In the genomic region with DNA sequence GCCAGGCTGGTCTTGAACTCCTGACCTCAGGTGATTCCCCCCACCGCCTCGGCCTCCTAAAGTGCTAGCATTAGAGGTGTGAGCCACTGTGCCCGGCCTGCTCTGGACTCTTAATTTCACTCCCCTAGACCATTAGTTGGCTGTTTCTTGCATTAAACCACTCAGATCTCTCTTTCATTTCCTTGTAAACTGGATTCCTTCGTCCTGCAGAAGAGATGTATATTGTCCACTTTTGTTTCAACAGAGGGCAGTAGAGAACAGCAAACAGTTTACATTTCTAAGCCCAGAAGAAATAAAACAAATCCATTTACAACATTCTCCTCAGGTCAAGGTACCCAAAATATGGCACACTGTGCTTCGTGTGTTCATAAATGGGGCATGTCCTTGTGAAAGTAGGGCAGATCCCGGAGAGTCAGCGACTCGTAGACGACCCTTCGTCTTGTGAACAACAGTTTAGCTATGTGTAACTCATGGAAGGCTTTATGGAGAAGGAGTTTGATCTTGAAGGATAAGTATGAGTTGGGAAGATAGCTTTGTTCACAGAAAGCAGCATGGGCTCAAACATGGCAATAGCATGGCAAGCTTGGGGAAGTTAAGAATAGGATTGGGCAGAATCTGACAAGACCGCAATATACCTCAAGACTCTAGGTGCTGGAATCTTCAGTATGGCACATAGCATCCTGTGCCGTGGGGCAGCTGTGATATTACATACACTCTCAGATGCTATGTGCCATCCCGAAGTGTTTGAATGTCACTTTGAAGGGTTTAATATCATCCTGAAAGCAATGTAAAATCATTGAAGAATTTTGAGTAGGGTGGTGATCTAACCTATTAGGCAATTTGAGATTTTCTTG, we compare ENCODE assay signal across 7 cellular contexts. TPM values are rescaled to one million over a fixed set of nuclear protein-coding genes. Genes with fewer than 3 reads are reported as not detected.
DNase-seq lines count a peak whose midpoint lies in the region; ATAC-seq and TF ChIP-seq lines count a peak whose summit lies in the region.
"Not testable (repeated sequence)": the region's sequence is repeated elsewhere in the genome, so short reads cannot be mapped to it uniquely, and the experiment has no call there.

No MANE protein-coding gene starts in this region.

- not testable (repeated sequence) for TF ChIP-seq POLR2A in heart left ventricle (IDR thresholded peaks at IDR 0.05)

- POLR2A ChIA-PET in SK-N-SH (lab: Yijun Ruan, JAX), result not testable (repeated sequence)
- POLR2A ChIA-PET in MCF 10A (lab: Yijun Ruan, JAX), result interaction anchor here (0.8 kb wide), 2 partner anchors 79 to 86 kb away, joined by 3 read pairs; no protein-coding TSS in a partner anchor
- POLR2A ChIA-PET in naive thymus-derived CD4-positive, alpha-beta T cell (lab: Charles Lee), result interaction anchor here (0.6 kb wide), 1 partner anchor 82 kb away, joined by 7 read pairs; no protein-coding TSS in a partner anchor

- not testable (repeated sequence) for H2AFZ ChIP-seq in SK-N-SH (ENCODE audit: low read depth)

- not testable (repeated sequence) for H3K9me2 ChIP-seq in SK-N-SH

- H3K4me1 Mint-ChIP-seq in MCF 10A (ENCODE audit: insufficient read depth, unreplicated experiment), result not testable (repeated sequence)
- peaks cover 5 to 12% (median 7%) of the 10 kb centered on the region in 7 donors for H3K4me1 Mint-ChIP-seq in naive thymus-derived CD4-positive, alpha-beta T cell

- H3K9me3 ChIP-seq in SK-N-SH; heart left ventricle; naive thymus-derived CD4-positive, alpha-beta T cell (ENCODE audit: control insufficient read depth in 2 of 3, low read length in 3 of 3): not testable (repeated sequence)

- H3K36me3 ChIP-seq in SK-N-SH (replicated peaks in 1 of 2; ENCODE audit: control insufficient read depth in 1 of 2, insufficient read depth in 2 of 2, low read length in 1 of 2); heart left ventricle; naive thymus-derived CD4-positive, alpha-beta T cell (ENCODE audit: control insufficient read depth in 2 of 3, insufficient read depth in 3 of 3, low read length in 3 of 3): not testable (repeated sequence)

- BruUV-seq in MCF 10A (replicated peaks; lab: Mats Ljungman, UMichigan), result not testable (repeated sequence)

- peak; percentile 55 for TF ChIP-seq CTCF in SK-N-SH (IDR thresholded peaks at IDR 0.05)
- TF ChIP-seq CTCF in MCF 10A (IDR thresholded peaks at IDR 0.05; ENCODE audit: unreplicated experiment), result peak; percentile 54
- TF ChIP-seq CTCF in heart left ventricle (IDR thresholded peaks at IDR 0.05), result peak; percentile 27 to 63 (median 40)

- not testable (repeated sequence) for H3K79me2 ChIP-seq in SK-N-SH (ENCODE audit: insufficient read depth)

- 18% methylated on average over 12 of the region's 13 CpGs for WGBS in SK-N-SH (ENCODE audit: low lambda C conversion rate)
- WGBS in heart left ventricle, 4 donors, result 53 to 67% (median 57%) methylated on average over 11 of the region's 13 CpGs

- H3K27ac ChIP-seq in SK-N-SH (ENCODE audit: low read depth in 2 of 2, low read length in 1 of 2); heart left ventricle; naive thymus-derived CD4-positive, alpha-beta T cell (ENCODE audit: low read depth, low read length): not testable (repeated sequence)

- CTCF ChIA-PET in SK-N-SH (lab: Yijun Ruan, JAX) (interaction anchor here (0.6 to 2.1 kb wide), 4 partner anchors 75 to 91 kb away, joined by 3 to 19 read pairs (median 3); no protein-coding TSS in a partner anchor), MCF 10A (lab: Yijun Ruan, JAX) (interaction anchor here (0.6 to 2.8 kb wide), 12 partner anchors 42 to 129 kb away, joined by 3 to 85 read pairs (median 3); partner anchors contain the start of gene DUSP12)
- CTCF ChIA-PET in naive thymus-derived CD4-positive, alpha-beta T cell (lab: Charles Lee), result interaction anchor here (0.7 to 1.2 kb wide), 4 partner anchors 91 to 95 kb away, joined by 3 to 5 read pairs (median 4); no protein-coding TSS in a partner anchor

- TF ChIP-seq EP300 in SK-N-SH (IDR thresholded peaks at IDR 0.05; ENCODE audit: borderline replicate concordance in 1 of 2, low read depth in 1 of 2, low read length in 1 of 2), result not testable (repeated sequence)

- not testable (repeated sequence) for H3K27ac Mint-ChIP-seq in MCF 10A (ENCODE audit: low read depth, unreplicated experiment); naive thymus-derived CD4-positive, alpha-beta T cell

- not testable (repeated sequence) for H3K4me3 Mint-ChIP-seq in MCF 10A (ENCODE audit: unreplicated experiment); naive thymus-derived CD4-positive, alpha-beta T cell

- peak in 3 of 4 donors; percentile 53 to 66 (median 64) for ATAC-seq in heart left ventricle
- ATAC-seq in naive thymus-derived CD4-positive, alpha-beta T cell, result peak; percentile 68

- not testable (repeated sequence) for H3K9ac ChIP-seq in SK-N-SH

- H3K27me3 ChIP-seq in SK-N-SH (ENCODE audit: insufficient read depth); heart left ventricle; naive thymus-derived CD4-positive, alpha-beta T cell (ENCODE audit: control insufficient read depth in 2 of 2, insufficient read depth in 2 of 2, low read length in 2 of 2): not testable (repeated sequence)

- intact Hi-C loops in MCF 10A (cut with micrococcal nuclease) (loop anchor here (1.0 to 10.0 kb wide), 4 partner anchors 83 to 390 kb away; no protein-coding TSS in a partner anchor), heart left ventricle (cut with DNase I) (loop anchor here in 6 of 10 donors (2.0 to 5.0 kb wide), 3 partner anchors 90 to 95 kb away; no protein-coding TSS in a partner anchor)
- intact Hi-C loops in naive thymus-derived CD4-positive, alpha-beta T cell (cut with micrococcal nuclease), result loop anchor here (1.0 to 10.0 kb wide), 4 partner anchors 83 to 163 kb away; no protein-coding TSS in a partner anchor

- not testable (repeated sequence) for H3F3A ChIP-seq in SK-N-SH (replicated peaks; ENCODE audit: insufficient read depth)

- not testable (repeated sequence) for H3K4me3 ChIP-seq in SK-N-SH (ENCODE audit: low read depth in 2 of 2, low read length in 1 of 2); heart left ventricle; naive thymus-derived CD4-positive, alpha-beta T cell (ENCODE audit: low read length)

- DNase-seq in DMS153 (lab: John Stamatoyannopoulos, UW) (peak; percentile 43), H4 (ENCODE audit: low spot score) (peak; percentile 52), NCI-H1417 (lab: John Stamatoyannopoulos, UW) (peak in 2 of 3 experiments; percentile 6 to 37), MCF 10A (ENCODE audit: unreplicated experiment) (peak; percentile 65)
- not testable (repeated sequence) for DNase-seq in SK-N-SH, heart left ventricle
- peak in 5 of 9 donors; percentile 25 to 40 (median 33) for DNase-seq in naive thymus-derived CD4-positive, alpha-beta T cell

- H4K20me1 ChIP-seq in SK-N-SH (ENCODE audit: insufficient read depth), result not testable (repeated sequence)

- TF ChIP-seq RAD21 in SK-N-SH (IDR thresholded peaks at IDR 0.05; ENCODE audit: low read length), result peak; percentile 58

- H3K36me3 Mint-ChIP-seq in MCF 10A (ENCODE audit: insufficient read depth, unreplicated experiment); naive thymus-derived CD4-positive, alpha-beta T cell: not testable (repeated sequence)

- not testable (repeated sequence) for H3K9me3 Mint-ChIP-seq in MCF 10A (ENCODE audit: unreplicated experiment); naive thymus-derived CD4-positive, alpha-beta T cell

- H3K4me2 ChIP-seq in SK-N-SH, result not testable (repeated sequence)

- peaks cover 30% of the 10 kb centered on the region for H3K27me3 Mint-ChIP-seq in MCF 10A (ENCODE audit: insufficient read depth, unreplicated experiment)
- H3K27me3 Mint-ChIP-seq in naive thymus-derived CD4-positive, alpha-beta T cell, result peaks cover 0 to 41% (median 6%) of the 10 kb centered on the region in 5 donors

- not testable (repeated sequence) for H3K4me1 ChIP-seq in SK-N-SH (ENCODE audit: control insufficient read depth in 1 of 2, insufficient read depth in 2 of 2, low read depth in 1 of 2, low read length in 1 of 2); naive thymus-derived CD4-positive, alpha-beta T cell (ENCODE audit: control insufficient read depth in 2 of 2, insufficient read depth in 2 of 2, low read length in 2 of 2)
- H3K4me1 ChIP-seq in heart left ventricle, result peaks cover 0 to 11% (median 0%) of the 10 kb centered on the region in 12 donors

RNA-seq across cellular contexts. Expression of gene FCGR2B, which starts 15.2 kb away (rescaled TPM):
- not detected in 2 replicates for total RNA-seq in H4 (2014; rRNA removed; shearing (Covaris generic))
- polyA plus RNA-seq in SK-N-SH (2012; rRNA removed), result 0.05 TPM in 1 of 2 replicates, not detected in the other
- 0.01 and 0.03 TPM in 2 replicates for polyA plus RNA-seq in SK-N-SH (2012; cell fraction: cytosol; rRNA removed)
- polyA plus RNA-seq in SK-N-SH (2012; cell fraction: nucleus; rRNA removed), result 0.14 and 0.19 TPM in 2 replicates
- total RNA-seq in MCF 10A (2022), result not detected in 2 replicates
- total RNA-seq in heart left ventricle, result 10 to 100 TPM in 2 of 9 donors, 1 to 10 TPM in 7; 3.8 to 51.6 (median 5.6) TPM
- 1 to 10 TPM; 2.5 to 3.5 TPM for polyA plus RNA-seq in heart left ventricle
- 10 to 100 TPM in 1 of 5 experiments, 1 to 10 TPM in 3, not detected in 1; 2.2 to 13.9 (median 5.2) TPM for total RNA-seq in naive thymus-derived CD4-positive, alpha-beta T cell
- under 1 TPM in 1 of 2 donors, not detected in 1; 0.24 TPM for polyA plus RNA-seq in naive thymus-derived CD4-positive, alpha-beta T cell

RNA-seq across cellular contexts. Expression of gene FCGR3B, which starts 16.8 kb away (rescaled TPM):
- total RNA-seq in H4 (2014; rRNA removed; shearing (Covaris generic)), result not detected in 2 replicates
- polyA plus RNA-seq in SK-N-SH (2012; rRNA removed), result not detected in 2 replicates
- polyA plus RNA-seq in SK-N-SH (2012; cell fraction: cytosol; rRNA removed), result not detected in 2 replicates
- polyA plus RNA-seq in SK-N-SH (2012; cell fraction: nucleus; rRNA removed), result not detected in 2 replicates
- total RNA-seq in MCF 10A (2022), result not detected in 2 replicates
- total RNA-seq in heart left ventricle, result 10 to 100 TPM in 1 of 9 donors, 1 to 10 TPM in 8; 1.3 to 12.7 (median 1.7) TPM
- polyA plus RNA-seq in heart left ventricle, result under 1 TPM; 0.15 to 0.37 TPM
- 1 to 10 TPM in 1 of 5 experiments, under 1 TPM in 1, not detected in 3; 0.85 to 4.1 TPM for total RNA-seq in naive thymus-derived CD4-positive, alpha-beta T cell
- not detected for polyA plus RNA-seq in naive thymus-derived CD4-positive, alpha-beta T cell

RNA-seq across cellular contexts. Expression of gene FCRLA, which starts 59.3 kb away (rescaled TPM):
- total RNA-seq in H4 (2014; rRNA removed; shearing (Covaris generic)), result not detected in 2 replicates
- polyA plus RNA-seq in SK-N-SH (2012; rRNA removed), result 0.10 and 0.13 TPM in 2 replicates
- polyA plus RNA-seq in SK-N-SH (2012; cell fraction: cytosol; rRNA removed), result 0.10 and 0.12 TPM in 2 replicates
- polyA plus RNA-seq in SK-N-SH (2012; cell fraction: nucleus; rRNA removed), result 0.04 and 0.05 TPM in 2 replicates
- total RNA-seq in MCF 10A (2022), result 0.30 and 0.47 TPM in 2 replicates
- total RNA-seq in heart left ventricle, result 1 to 10 TPM in 1 of 9 donors, under 1 TPM in 2, not detected in 6; 0.20 to 1.0 (median 0.41) TPM
- polyA plus RNA-seq in heart left ventricle, result under 1 TPM; 0.11 to 0.23 TPM
- total RNA-seq in naive thymus-derived CD4-positive, alpha-beta T cell, result 1 to 10 TPM in 1 of 5 experiments, under 1 TPM in 3, not detected in 1; 0.32 to 1.8 (median 0.53) TPM
- polyA plus RNA-seq in naive thymus-derived CD4-positive, alpha-beta T cell, result under 1 TPM; 0.56 to 0.59 TPM
